1 cellular context compared by ENCODE assay signal in genomic region chr19:6460099-6460884, GRCh38.
A peak's percentile ranks its signal among the peaks of the same experiment; 100 is the strongest.
TF ChIP-seq lines count a peak whose summit lies in the region.

No MANE protein-coding gene starts in this region.

TF ChIP-seq in HepG2, 621 proteins besides CTCF, POLR2A, EP300 and RAD21 (continued from another document):
- TF ChIP-seq ZBTB37 (CRISPR knock-in tag; IDR thresholded peaks at IDR 0.05) (no peak), RARA (CRISPR knock-in tag; IDR thresholded peaks at IDR 0.05) (no peak), ZNF264 (CRISPR knock-in tag; IDR thresholded peaks at IDR 0.05) (0 out of 2 replicates have a peak, but pooled peaks have one; percentile 28), ZSCAN9 (CRISPR knock-in tag; IDR thresholded peaks at IDR 0.05; ENCODE audit: borderline replicate concordance) (peak; percentile 60; the same call in 1 of the 2 replicates), CCDC6 (CRISPR knock-in tag; IDR thresholded peaks at IDR 0.05) (no peak), NPAS2 (CRISPR knock-in tag; IDR thresholded peaks at IDR 0.05; ENCODE audit: borderline replicate concordance) (no peak), ATM (IDR thresholded peaks at IDR 0.05; ENCODE audit: borderline replicate concordance) (no peak), FOXO1 (CRISPR knock-in tag; IDR thresholded peaks at IDR 0.05) (no peak), ASH2L (IDR thresholded peaks at IDR 0.05; ENCODE audit: insufficient read length, low read depth, low read length) (peak; percentile 85), ARNT2 (CRISPR knock-in tag; IDR thresholded peaks at IDR 0.05; ENCODE audit: low read depth) (no peak), U2AF2 (IDR thresholded peaks at IDR 0.05; ENCODE audit: low read depth, low read length) (no peak), IRX3 (CRISPR knock-in tag; IDR thresholded peaks at IDR 0.05; ENCODE audit: borderline replicate concordance, low read depth) (no peak), HMG20A (CRISPR knock-in tag; IDR thresholded peaks at IDR 0.05; ENCODE audit: borderline replicate concordance) (no peak), ZGPAT (CRISPR knock-in tag; IDR thresholded peaks at IDR 0.05) (peak; percentile 85), CENPT (CRISPR knock-in tag; IDR thresholded peaks at IDR 0.05; ENCODE audit: low read depth) (no peak), ZNF777 (CRISPR knock-in tag; IDR thresholded peaks at IDR 0.05) (peak; percentile 57; the same call in 1 of the 2 replicates), ESRRA (CRISPR knock-in tag; IDR thresholded peaks at IDR 0.05; ENCODE audit: low read depth) (no peak), KLF12 (CRISPR knock-in tag; IDR thresholded peaks at IDR 0.05; ENCODE audit: borderline replicate concordance) (0 out of 2 replicates have a peak, but pooled peaks have one; percentile 35), KLF16 (CRISPR knock-in tag; IDR thresholded peaks at IDR 0.05) (0 out of 4 replicates have a peak, but pooled peaks of 1 of the 2 experiments have one; percentile 52), IKZF4 (CRISPR knock-in tag; IDR thresholded peaks at IDR 0.05; ENCODE audit: borderline replicate concordance, low read depth, not compliant biosample characterization) (no peak), MBNL3 (CRISPR knock-in tag; conservative IDR thresholded peaks at IDR 0.05) (no peak), POLR2AphosphoS5 (IDR thresholded peaks at IDR 0.05; ENCODE audit: low read depth, low read length) (no peak), MTA1 (CRISPR knock-in tag; IDR thresholded peaks at IDR 0.05; ENCODE audit: borderline replicate concordance) (0 out of 2 replicates have a peak, but pooled peaks have one; percentile 68), ZBTB3 (CRISPR knock-in tag; IDR thresholded peaks at IDR 0.05; ENCODE audit: borderline replicate concordance, low read depth) (no peak), KAT2B (IDR thresholded peaks at IDR 0.05; ENCODE audit: borderline replicate concordance, low read depth, low read length) (no peak), NRL (CRISPR knock-in tag; IDR thresholded peaks at IDR 0.05; ENCODE audit: borderline replicate concordance) (0 out of 2 replicates have a peak, but pooled peaks have one; percentile 12), ZNF704 (CRISPR knock-in tag; IDR thresholded peaks at IDR 0.05; ENCODE audit: borderline replicate concordance) (0 out of 2 replicates have a peak, but pooled peaks have one; percentile 67), ZNF766 (CRISPR knock-in tag; IDR thresholded peaks at IDR 0.05; ENCODE audit: borderline replicate concordance) (0 out of 2 replicates have a peak, but pooled peaks have one; percentile 11), ZNF501 (CRISPR knock-in tag; IDR thresholded peaks at IDR 0.05) (peak; percentile 90), ZNF567 (CRISPR knock-in tag; IDR thresholded peaks at IDR 0.05; ENCODE audit: borderline replicate concordance) (no peak), SNAPC2 (CRISPR knock-in tag; IDR thresholded peaks at IDR 0.05) (0 out of 2 replicates have a peak, but pooled peaks have one; percentile 41), MTA3 (CRISPR knock-in tag; IDR thresholded peaks at IDR 0.05) (no peak), ZMYM2 (CRISPR knock-in tag; IDR thresholded peaks at IDR 0.05) (no peak), ISL2 (CRISPR knock-in tag; IDR thresholded peaks at IDR 0.05) (0 out of 2 replicates have a peak, but pooled peaks have one; percentile 41), ZNF124 (CRISPR knock-in tag; IDR thresholded peaks at IDR 0.05) (peak; percentile 85), ZBTB44 (CRISPR knock-in tag; IDR thresholded peaks at IDR 0.05) (no peak), FOSL2 (CRISPR knock-in tag; IDR thresholded peaks at IDR 0.05) (peak; percentile 17; the same call in 1 of the 2 replicates), ZSCAN20 (CRISPR knock-in tag; IDR thresholded peaks at IDR 0.05; ENCODE audit: borderline replicate concordance) (no peak), PAF1 (CRISPR knock-in tag; IDR thresholded peaks at IDR 0.05) (no peak), ZNF678 (CRISPR knock-in tag; IDR thresholded peaks at IDR 0.05) (no peak), ZNF749 (CRISPR knock-in tag; IDR thresholded peaks at IDR 0.05; ENCODE audit: borderline replicate concordance) (no peak), ZBTB38 (CRISPR knock-in tag; IDR thresholded peaks at IDR 0.05) (no peak), HNRNPH1 (optimal IDR thresholded peaks at IDR 0.05; ENCODE audit: low read depth, low read length) (no peak), PCBP1 (IDR thresholded peaks at IDR 0.05; ENCODE audit: borderline replicate concordance, low read depth, low read length) (no peak)
- TF ChIP-seq, protein P1, sequence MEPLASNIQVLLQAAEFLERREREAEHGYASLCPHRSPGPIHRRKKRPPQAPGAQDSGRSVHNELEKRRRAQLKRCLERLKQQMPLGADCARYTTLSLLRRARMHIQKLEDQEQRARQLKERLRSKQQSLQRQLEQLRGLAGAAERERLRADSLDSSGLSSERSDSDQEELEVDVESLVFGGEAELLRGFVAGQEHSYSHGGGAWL (CRISPR knock-in tag; IDR thresholded peaks at IDR 0.05), result peak; percentile 38; the same call in 1 of the 2 replicates
TF ChIP-seq in HepG2: peak in this region for 180.
